20 cellular contexts compared by ENCODE assay signal in the genomic region with DNA sequence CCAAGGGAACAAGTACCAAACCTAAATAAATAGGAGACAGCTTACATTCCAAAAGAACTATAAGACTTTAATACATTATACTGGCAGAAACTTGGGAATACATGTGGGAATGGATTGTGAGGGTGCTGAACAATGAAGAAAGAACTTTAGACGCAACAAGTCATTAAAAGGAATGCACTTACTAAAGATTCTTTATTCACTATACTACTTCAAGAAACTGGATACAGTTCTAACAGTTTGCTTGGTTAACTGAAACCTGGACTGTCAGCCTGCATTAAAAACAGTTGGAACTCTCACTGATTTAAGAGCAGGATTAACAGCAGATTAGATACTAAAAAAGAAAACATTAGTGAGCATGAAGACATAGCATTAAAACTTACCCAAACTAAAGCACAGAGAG. TPM values are rescaled to one million over a fixed set of nuclear protein-coding genes. Genes with fewer than 3 reads are reported as not detected.
A peak's percentile ranks its signal among the peaks of the same experiment; 100 is the strongest.
DNase-seq lines count a peak whose midpoint lies in the region; ATAC-seq, FAIRE-seq and TF ChIP-seq lines count a peak whose summit lies in the region.
"Had no signal": no experiment of that assay in that cellular context is flagged by ENCODE, and none has a peak within 500 bp of the region (broad histone marks: within the 10 kb centered on the region; RNA-seq: fewer than 3 reads in every experiment).

No MANE protein-coding gene starts in this region.

- no peak for TF ChIP-seq EP300 in HepG2 (IDR thresholded peaks at IDR 0.05; ENCODE audit: low read depth in 2 of 2, low read length in 2 of 2)
- TF ChIP-seq EP300 in HepG2 (CRISPR knock-in tag; IDR thresholded peaks at IDR 0.05; ENCODE audit: borderline replicate concordance): no peak

- DNase-seq in CD4-positive, alpha-beta memory T cell: no peak
- DNase-seq in PC-9 (no peak), epithelial cell of esophagus (ENCODE audit: low read depth) (peak; percentile 9), osteoblast (ENCODE audit: insufficient read length, low spot score, missing footprints) (no peak), retina (no peak), NOMO-1 treated with dmso at 0.1 percent for 144 hours (lab: John Stamatoyannopoulos, UW; ENCODE audit: unreplicated experiment) (no peak), HepG2 (ENCODE audit: low spot score) (no peak), Caco-2 (no peak)
- DNase-seq: activated CD4-positive, alpha-beta T cell treated with anti-CD3 and anti-CD28 coated beads, Interleukin-2, amount 10 ng/mL, durations not matched to agents 7 days and 5 days; activated T-cell treated with anti-CD3 and anti-CD28 coated beads for 4 hours; central memory CD4-positive, alpha-beta T cell; DMS 273 treated with DMSO at 0.1 percent for 48 hours; left cardiac atrium; NCI-H2107; NCI-H774; right cardiac atrium; stimulated activated CD4-positive, alpha-beta T cell treated with anti-CD3 and anti-CD28 coated beads, Interleukin-4, amount 100 ng/mL, for 24 hours had no signal

- intact Hi-C loops in CD4-positive, alpha-beta memory T cell (cut with micrococcal nuclease): no loop called here
- intact Hi-C loops in PC-9 (cut with micrococcal nuclease; ENCODE audit: unreplicated experiment): no loop called here
- intact Hi-C loops in HepG2 (cut with micrococcal nuclease; ENCODE audit: unreplicated experiment): no loop called here
- intact Hi-C loops in Caco-2 (cut with micrococcal nuclease; ENCODE audit: unreplicated experiment): no loop called here

- H3K9me3 ChIP-seq in CD4-positive, alpha-beta memory T cell (ENCODE audit: control insufficient read depth in 1 of 2, low read length in 2 of 2): no peaks in the 10 kb centered on the region
- H3K9me3 ChIP-seq in PC-9 (ENCODE audit: insufficient read depth, low read depth) (no peaks in the 10 kb centered on the region), osteoblast (ENCODE audit: low read depth, low read length) (no peaks in the 10 kb centered on the region), HepG2 (ENCODE audit: low read length) (no peaks in the 10 kb centered on the region), Caco-2 (no peaks in the 10 kb centered on the region)
- H3K9me3 ChIP-seq: tibial nerve had no signal

- CTCF ChIA-PET in CD4-positive, alpha-beta memory T cell (lab: Charles Lee; ENCODE audit: partially characterized antibody): no interaction called here
- CTCF ChIA-PET in PC-9 (lab: Charles Lee): no interaction called here
- CTCF ChIA-PET in HepG2 (lab: Yijun Ruan, JAX; ENCODE audit: low intra/inter-chr PET ratio, low total read pairs): no interaction called here
- CTCF ChIA-PET in Caco-2 (lab: Charles Lee): no interaction called here

- no peak for ATAC-seq in HepG2
- ATAC-seq: activated naive CD4-positive, alpha-beta T cell treated with anti-CD3 and anti-CD28 coated beads, Interleukin-2, amount 50 U/mL, for 72 hours; right cardiac atrium had no signal

- H3K9me2 ChIP-seq in PC-9 (ENCODE audit: insufficient read depth): no peaks in the 10 kb centered on the region

- no peaks in the 10 kb centered on the region for H3K27me3 ChIP-seq in CD4-positive, alpha-beta memory T cell (ENCODE audit: insufficient read depth, low read length)
- no peaks in the 10 kb centered on the region for H3K27me3 ChIP-seq in PC-9 (ENCODE audit: insufficient read depth, low read depth)
- no peaks in the 10 kb centered on the region for H3K27me3 ChIP-seq in osteoblast (ENCODE audit: insufficient read depth, low read length)
- no peaks in the 10 kb centered on the region for H3K27me3 ChIP-seq in HepG2 (ENCODE audit: control insufficient read depth in 1 of 2, insufficient read depth in 2 of 2, low read length in 2 of 2)
- H3K27me3 ChIP-seq in Caco-2 (replicated peaks; ENCODE audit: control insufficient read depth, insufficient read depth, low read length): no peaks in the 10 kb centered on the region
- H3K27me3 ChIP-seq: tibial nerve had no signal

- H3K27me3 Mint-ChIP-seq in CD4-positive, alpha-beta memory T cell: no peaks in the 10 kb centered on the region
- no peaks in the 10 kb centered on the region for H3K27me3 Mint-ChIP-seq in Caco-2 (ENCODE audit: insufficient read depth, unreplicated experiment)
- H3K27me3 Mint-ChIP-seq: activated CD4-positive, alpha-beta T cell treated with anti-CD3 and anti-CD28 coated beads, Interleukin-2, amount 10 ng/mL, durations not matched to agents 7 days and 5 days had no signal

- H4K20me1 ChIP-seq in PC-9 (ENCODE audit: insufficient read depth) (peaks cover 47% of the 10 kb centered on the region), osteoblast (ENCODE audit: insufficient read depth, low read length) (peaks cover 36% of the 10 kb centered on the region), HepG2 (ENCODE audit: insufficient read depth, low read length) (peaks cover 25% of the 10 kb centered on the region)

- peaks cover 0 to 1% (median 0%) of the 10 kb centered on the region in 8 donors for H3K9me3 Mint-ChIP-seq in CD4-positive, alpha-beta memory T cell
- no peaks in the 10 kb centered on the region for H3K9me3 Mint-ChIP-seq in Caco-2 (ENCODE audit: unreplicated experiment)
- H3K9me3 Mint-ChIP-seq: activated CD4-positive, alpha-beta T cell treated with anti-CD3 and anti-CD28 coated beads, Interleukin-2, amount 10 ng/mL, durations not matched to agents 7 days and 5 days; activated naive CD4-positive, alpha-beta T cell treated with anti-CD3 and anti-CD28 coated beads, Interleukin-2, amount 50 U/mL, for 72 hours had no signal

- H3K4me3 Mint-ChIP-seq in CD4-positive, alpha-beta memory T cell: no peak overlapping the region
- H3K4me3 Mint-ChIP-seq in Caco-2 (ENCODE audit: unreplicated experiment): no peak overlapping the region
- H3K4me3 Mint-ChIP-seq: activated CD4-positive, alpha-beta T cell treated with anti-CD3 and anti-CD28 coated beads, Interleukin-2, amount 10 ng/mL, durations not matched to agents 7 days and 5 days had no signal

- peaks cover 4 to 19% of the 10 kb centered on the region in 2 donors for H3K36me3 Mint-ChIP-seq in CD4-positive, alpha-beta memory T cell
- no peaks in the 10 kb centered on the region for H3K36me3 Mint-ChIP-seq in Caco-2 (ENCODE audit: insufficient read depth, unreplicated experiment)

- peaks cover 11% of the 10 kb centered on the region; the same call in 1 of the 2 replicates for H3F3A ChIP-seq in PC-9 (ENCODE audit: insufficient read depth, low read depth)

- H3K27ac ChIP-seq in CD4-positive, alpha-beta memory T cell (ENCODE audit: low read depth, low read length): no peak overlapping the region
- H3K27ac ChIP-seq in PC-9: peak overlapping the region; percentile 67
- peak overlapping the region; percentile 33 for H3K27ac ChIP-seq in osteoblast (ENCODE audit: low read depth, low read length)
- H3K27ac ChIP-seq in HepG2 (ENCODE audit: extremely low read length, insufficient read depth, low read length): no peak overlapping the region

- BruUV-seq in PC-9 (replicated peaks; lab: Mats Ljungman, UMichigan): no TSS peak
- BruUV-seq in HepG2 (replicated peaks; lab: Mats Ljungman, UMichigan): no TSS peak
- BruUV-seq in Caco-2 (replicated peaks; lab: Mats Ljungman, UMichigan): no TSS peak

- no peak overlapping the region for H3K4me3 ChIP-seq in CD4-positive, alpha-beta memory T cell (ENCODE audit: low read length in 2 of 2)
- H3K4me3 ChIP-seq in PC-9 (no peak overlapping the region), epithelial cell of esophagus (ENCODE audit: low read length) (no peak overlapping the region), osteoblast (ENCODE audit: insufficient read depth, low read length) (no peak overlapping the region), HepG2 (replicated peaks in 1 of 3; ENCODE audit: insufficient read depth in 1 of 3, low read depth in 2 of 3, low read length in 3 of 3) (no peak overlapping the region), Caco-2 (ENCODE audit: low read depth, low read length) (no peak overlapping the region)
- H3K4me3 ChIP-seq: tibial nerve had no signal

- TF ChIP-seq RAD21 in HepG2 (CRISPR knock-in tag; IDR thresholded peaks at IDR 0.05): no peak

- TF ChIP-seq CTCF in PC-9 (conservative IDR thresholded peaks at IDR 0.05) (no peak), epithelial cell of esophagus (IDR thresholded peaks at IDR 0.05; ENCODE audit: insufficient read depth, low read depth, low read length, missing control alignments) (no peak), osteoblast (IDR thresholded peaks at IDR 0.05; ENCODE audit: extremely low read depth, low read depth, low read length) (no peak), HepG2 (CRISPR knock-in tag; IDR thresholded peaks at IDR 0.05) (no peak), Caco-2 (IDR thresholded peaks at IDR 0.05; ENCODE audit: insufficient read depth in 1 of 2, low read depth in 1 of 2, low read length in 1 of 2, severe bottlenecking in 1 of 2, unreplicated experiment in 1 of 2) (no peak)

- H3K79me2 ChIP-seq in PC-9 (ENCODE audit: low read depth) (peaks cover 100% of the 10 kb centered on the region), osteoblast (ENCODE audit: insufficient read depth, low read length) (peaks cover 86% of the 10 kb centered on the region), HepG2 (ENCODE audit: insufficient read depth, low read length) (peaks cover 85% of the 10 kb centered on the region)

- POLR2A ChIA-PET in CD4-positive, alpha-beta memory T cell (lab: Charles Lee; ENCODE audit: partially characterized antibody): no interaction called here
- POLR2A ChIA-PET in PC-9 (lab: Charles Lee; ENCODE audit: unreplicated experiment) (no interaction called here), HepG2 (lab: Yijun Ruan, JAX) (no interaction called here), Caco-2 (lab: Charles Lee) (no interaction called here)

- TF ChIP-seq POLR2A in HepG2 (IDR thresholded peaks at IDR 0.05; ENCODE audit: insufficient read depth in 1 of 2, low read depth in 2 of 2, low read length in 2 of 2): no peak

- no peaks in the 10 kb centered on the region for H3K36me3 ChIP-seq in CD4-positive, alpha-beta memory T cell (ENCODE audit: insufficient read depth, low read length)
- H3K36me3 ChIP-seq in PC-9 (ENCODE audit: low read depth): no peaks in the 10 kb centered on the region
- no peaks in the 10 kb centered on the region for H3K36me3 ChIP-seq in osteoblast (ENCODE audit: insufficient read depth, low read length)
- H3K36me3 ChIP-seq in HepG2 (replicated peaks in 1 of 2; ENCODE audit: control insufficient read depth in 1 of 2, insufficient read depth in 2 of 2, low read length in 2 of 2): peaks cover 0 to 1% of the 10 kb centered on the region in 2 experiments; a peak in 1 of 5 replicates
- no peaks in the 10 kb centered on the region for H3K36me3 ChIP-seq in Caco-2 (ENCODE audit: control insufficient read depth, insufficient read depth, low read length)
- H3K36me3 ChIP-seq: tibial nerve had no signal

- H3K9ac ChIP-seq in HepG2 (ENCODE audit: insufficient read depth, low read depth, low read length): no peak overlapping the region

- in situ Hi-C loops in HepG2 (cut with HindIII; ENCODE audit: extremely low pct_ligation_motif_present, low pct_unique_long_range_greater_than_20kb): no loop called here

- H3K4me2 ChIP-seq in PC-9 (peak overlapping the region; percentile 62), osteoblast (ENCODE audit: insufficient read depth, low read length) (peak overlapping the region; percentile 6), HepG2 (ENCODE audit: low read depth, low read length) (no peak overlapping the region)

- H3K4me1 ChIP-seq in CD4-positive, alpha-beta memory T cell (ENCODE audit: insufficient read depth, low read length): peaks cover 44% of the 10 kb centered on the region
- H3K4me1 ChIP-seq in PC-9 (replicated peaks; ENCODE audit: insufficient read depth): peaks cover 26% of the 10 kb centered on the region
- H3K4me1 ChIP-seq in osteoblast (ENCODE audit: insufficient read depth, low read length): peaks cover 26% of the 10 kb centered on the region
- H3K4me1 ChIP-seq in HepG2 (ENCODE audit: insufficient read depth, low read length): peaks cover 43% of the 10 kb centered on the region
- H3K4me1 ChIP-seq in Caco-2: 0 out of 2 replicates have a peak, but pooled peaks cover 10% of the 10 kb centered on the region

- peak overlapping the region in 4 of 7 donors; percentile 4 to 56 (median 36) for H3K27ac Mint-ChIP-seq in CD4-positive, alpha-beta memory T cell
- H3K27ac Mint-ChIP-seq in Caco-2 (ENCODE audit: unreplicated experiment): no peak overlapping the region
- H3K27ac Mint-ChIP-seq: activated CD4-positive, alpha-beta T cell treated with anti-CD3 and anti-CD28 coated beads, Interleukin-2, amount 10 ng/mL, durations not matched to agents 7 days and 5 days; activated naive CD4-positive, alpha-beta T cell treated with anti-CD3 and anti-CD28 coated beads, Interleukin-2, amount 50 U/mL, for 72 hours had no signal

- peaks cover 46 to 87% (median 61%) of the 10 kb centered on the region in 4 donors for H3K4me1 Mint-ChIP-seq in CD4-positive, alpha-beta memory T cell
- peaks cover 7% of the 10 kb centered on the region for H3K4me1 Mint-ChIP-seq in Caco-2 (ENCODE audit: low read depth, unreplicated experiment)

- WGBS in HepG2 (ENCODE audit: low lambda C conversion rate): 97% methylated on average over 1 of the region's 1 CpG

- FAIRE-seq in HepG2 (lab: Jason Lieb, UNC): no peak
- FAIRE-seq: endometrium had no signal

- no peak overlapping the region for H2AFZ ChIP-seq in PC-9
- no peak overlapping the region for H2AFZ ChIP-seq in osteoblast (ENCODE audit: low read length)
- no peak overlapping the region for H2AFZ ChIP-seq in HepG2 (ENCODE audit: low read length)

RNA-seq across cellular contexts. Expression of gene CACUL1, which starts 12.0 kb away (rescaled TPM):
- total RNA-seq in CD4-positive, alpha-beta memory T cell: 10 to 100 TPM; 32.1 to 32.3 TPM
- polyA plus RNA-seq in CD4-positive, alpha-beta memory T cell: 10 to 100 TPM; 14.9 to 30.5 TPM
- total RNA-seq in PC-9 (2021): 49.4 and 62.5 TPM in 2 replicates
- 32.6 and 39.2 TPM in 2 replicates for total RNA-seq in osteoblast
- 31.0 and 43.6 TPM in 2 replicates for total RNA-seq in HepG2 (2016; rRNA removed; fragmentation: Illumina TruSeq; extraction: Trizol)
- total RNA-seq in HepG2 (2016; cell fraction: cytosol; rRNA removed; fragmentation: Illumina TruSeq; extraction: Trizol; ENCODE audit: low read depth): 9.3 and 13.6 TPM in 2 replicates
- 29.9 and 40.9 TPM in 2 replicates for total RNA-seq in HepG2 (2016; cell fraction: insoluble cytoplasmic fraction; rRNA removed; fragmentation: Illumina TruSeq; extraction: Trizol)
- 23.6 and 25.5 TPM in 2 replicates for total RNA-seq in HepG2 (2016; cell fraction: membrane; rRNA removed; fragmentation: Illumina TruSeq; extraction: Trizol)
- total RNA-seq in HepG2 (2016; cell fraction: nucleus; rRNA removed; fragmentation: Illumina TruSeq; extraction: Trizol): 35.3 and 37.2 TPM in 2 replicates
- 10.6 and 14.2 TPM in 2 replicates for polyA plus RNA-seq in HepG2 (2011; rRNA removed)
- polyA plus RNA-seq in HepG2 (2011; cell fraction: cytosol; rRNA removed): 3.9 and 5.9 TPM in 2 replicates
- 6.9 and 7.8 TPM in 2 replicates for polyA plus RNA-seq in HepG2 (2011; cell fraction: nucleus; rRNA removed)
- 8.3 and 12.1 TPM in 2 replicates for polyA plus RNA-seq in HepG2 (2012)
- 2.5 and 3.3 TPM in 2 replicates for polyA plus RNA-seq in HepG2 (2016; cell fraction: cytosol; fragmentation: Illumina TruSeq; extraction: Trizol; ENCODE audit: low read depth)
- 18.3 and 18.5 TPM in 2 replicates for polyA plus RNA-seq in HepG2 (2016; cell fraction: insoluble cytoplasmic fraction; fragmentation: Illumina TruSeq; extraction: Trizol; ENCODE audit: low read depth)
- 7.7 and 8.5 TPM in 2 replicates for polyA plus RNA-seq in HepG2 (2016; cell fraction: membrane; fragmentation: Illumina TruSeq; extraction: Trizol; ENCODE audit: low read depth)
- polyA plus RNA-seq in HepG2 (2016; cell fraction: nucleus; fragmentation: Illumina TruSeq; extraction: Trizol; ENCODE audit: insufficient read depth, low read depth): 15.3 and 21.2 TPM in 2 replicates
- polyA minus RNA-seq in HepG2 (2011; rRNA and poly(A)+ RNA removed; ENCODE audit: low replicate concordance): 11.8 and 27.1 TPM in 2 replicates
- 18.8 and 27.1 TPM in 2 replicates for polyA minus RNA-seq in HepG2 (2011; cell fraction: cytosol; rRNA and poly(A)+ RNA removed)
- 35.0 and 37.0 TPM in 2 replicates for polyA minus RNA-seq in HepG2 (2011; cell fraction: nucleus; rRNA and poly(A)+ RNA removed)
- total RNA-seq in Caco-2 (2022): 39.2 and 42.7 TPM in 2 replicates

Comparison
In these comparisons a context has a peak if more than half of its experiments do, and no peak if none do; other contexts are left out.
1. H3K27ac ChIP-seq: peak in PC-9 (single experiment) and osteoblast (single experiment); none in CD4-positive, alpha-beta memory T cell (single experiment) and HepG2 (single experiment).